1 cellular context compared by ENCODE assay signal in genomic region chr2:38863061-38863695, GRCh38.
TF ChIP-seq lines count a peak whose summit lies in the region.

No MANE protein-coding gene starts in this region.

TF ChIP-seq in endothelial cell of umbilical vein, 7 proteins besides CTCF, POLR2A, EP300 and RAD21:
- TF ChIP-seq JUN (IDR thresholded peaks at IDR 0.05; ENCODE audit: borderline replicate concordance, insufficient read depth, insufficient read length, low read depth) (no peak), FOS (IDR thresholded peaks at IDR 0.05; ENCODE audit: borderline replicate concordance, insufficient read depth, low read length) (no peak), GATA2 (IDR thresholded peaks at IDR 0.05; ENCODE audit: insufficient read depth, insufficient read length, low read depth, low read length) (no peak), EZH2 (IDR thresholded peaks at IDR 0.05; ENCODE audit: borderline replicate concordance, low read depth, low read length, severe bottlenecking) (no peak), MYC (IDR thresholded peaks at IDR 0.05; ENCODE audit: low read depth, low read length) (no peak), POLR2AphosphoS5 (IDR thresholded peaks at IDR 0.05; ENCODE audit: insufficient read depth, low read depth, low read length) (no peak), MAX (IDR thresholded peaks at IDR 0.05; ENCODE audit: insufficient read depth, insufficient read length) (no peak)
TF ChIP-seq in endothelial cell of umbilical vein: peak in this region for 0.
